1 cellular context compared by ENCODE assay signal in genomic region chr4:102546635-102547034, GRCh38.
TF ChIP-seq lines count a peak whose summit lies in the region.

No MANE protein-coding gene starts in this region.

TF ChIP-seq in GM12878, 131 proteins besides CTCF, POLR2A, EP300 and RAD21 (continued from another document):
- TF ChIP-seq ZBTB33 (IDR thresholded peaks at IDR 0.05) = no peak
- peak; percentile 31; the same call in 1 of the 2 replicates for TF ChIP-seq MEF2A (IDR thresholded peaks at IDR 0.05; ENCODE audit: insufficient read depth, low read depth, low read length)
- no peak for TF ChIP-seq SKIL (IDR thresholded peaks at IDR 0.05; ENCODE audit: low read depth, poor library complexity, severe bottlenecking)
- TF ChIP-seq NR2C2 (IDR thresholded peaks at IDR 0.05; ENCODE audit: borderline replicate concordance, control insufficient read depth, insufficient read length, low read depth) = no peak
- no peak for TF ChIP-seq NR2C1 (IDR thresholded peaks at IDR 0.05)
- no peak for TF ChIP-seq CBFB (IDR thresholded peaks at IDR 0.05; ENCODE audit: low read depth)
- no peak for TF ChIP-seq CREM (IDR thresholded peaks at IDR 0.05; ENCODE audit: low read depth)
- 0 out of 2 replicates have a peak, but pooled peaks have one; percentile 11 for TF ChIP-seq NR2F1 (conservative IDR thresholded peaks at IDR 0.05)
- TF ChIP-seq RELA (IDR thresholded peaks at IDR 0.05; ENCODE audit: borderline replicate concordance, partially characterized antibody) = no peak
- peak; percentile 87 to 91 for TF ChIP-seq IKZF2 (IDR thresholded peaks at IDR 0.05)
- TF ChIP-seq SUPT20H (IDR thresholded peaks at IDR 0.05; ENCODE audit: borderline replicate concordance, control insufficient read depth, low read depth, low read length) = no peak
- TF ChIP-seq BCLAF1 (IDR thresholded peaks at IDR 0.05) = no peak
- no peak for TF ChIP-seq RB1 (IDR thresholded peaks at IDR 0.05; ENCODE audit: borderline replicate concordance)
- no peak for TF ChIP-seq CREB1 (IDR thresholded peaks at IDR 0.05; ENCODE audit: low read depth)
- TF ChIP-seq STAT3 (IDR thresholded peaks at IDR 0.05; ENCODE audit: low read depth, low read length) = no peak
- no peak for TF ChIP-seq E2F8 (IDR thresholded peaks at IDR 0.05; ENCODE audit: low read depth, partially characterized antibody)
- TF ChIP-seq SREBF1 (IDR thresholded peaks at IDR 0.05; ENCODE audit: low read length) = no peak
- peak; percentile 63 for TF ChIP-seq JUNB (IDR thresholded peaks at IDR 0.05)
